Comparison of ENCODE assay signal across 8 cellular contexts in the genomic region with DNA sequence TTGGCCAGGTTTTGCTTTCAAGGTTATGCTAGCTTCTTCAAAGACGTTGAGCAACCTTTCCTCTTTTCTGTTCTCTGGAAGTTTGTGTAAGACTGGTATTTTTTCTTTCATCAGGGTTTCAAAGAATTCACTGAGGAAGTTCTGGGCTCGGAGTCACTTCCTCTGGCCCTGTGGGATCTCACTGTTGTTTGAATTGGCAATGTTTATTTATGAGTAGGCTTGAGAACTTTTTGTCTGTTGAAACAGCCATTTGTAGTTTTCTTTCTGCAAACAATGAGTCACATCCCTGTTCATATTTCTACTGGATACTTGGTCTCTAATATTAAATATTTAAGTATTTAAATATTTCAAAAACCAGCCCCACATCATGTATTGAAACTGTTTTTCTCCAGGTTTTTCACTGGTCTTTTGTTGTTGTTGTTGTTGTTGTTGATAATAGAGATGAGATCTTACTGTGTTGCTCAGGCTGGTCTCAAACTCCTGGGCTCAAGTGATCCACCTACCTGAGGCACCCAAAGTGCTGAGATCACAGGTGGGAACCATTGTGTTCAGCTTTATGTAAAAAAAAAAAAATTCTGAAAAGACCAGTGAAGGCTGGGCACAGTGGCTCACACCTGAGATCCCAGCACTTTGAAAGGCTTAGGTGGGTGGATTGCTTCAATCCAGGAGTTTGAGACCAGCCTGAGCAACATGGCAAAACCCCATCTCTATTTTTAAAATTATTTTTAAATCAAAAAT. TPM values are rescaled to one million over a fixed set of nuclear protein-coding genes. Genes with fewer than 3 reads are reported as not detected.
DNase-seq lines count a peak whose midpoint lies in the region; ATAC-seq and TF ChIP-seq lines count a peak whose summit lies in the region.

No MANE protein-coding gene starts in this region.

- WGBS in lower leg skin, 2 donors, result 10 to 11% methylated on average over 2 of the region's 2 CpGs

- H3K9me3 Mint-ChIP-seq in Calu3 (ENCODE audit: low read depth, unreplicated experiment), result no peaks in the 10 kb centered on the region

- peak overlapping the region; percentile 53 for H3K4me3 Mint-ChIP-seq in Calu3 (ENCODE audit: low read depth, unreplicated experiment)

- H3K27me3 Mint-ChIP-seq in Calu3 (ENCODE audit: unreplicated experiment), result no peaks in the 10 kb centered on the region

- H3K27ac ChIP-seq in caudate nucleus (ENCODE audit: low read depth, low read length) (peak overlapping the region; percentile 67), upper lobe of right lung (peak overlapping the region; percentile 88)

- peak overlapping the region; percentile 88 for H3K27ac Mint-ChIP-seq in Calu3 (ENCODE audit: unreplicated experiment)

- H3K4me1 Mint-ChIP-seq in Calu3 (ENCODE audit: low read depth, unreplicated experiment), result peaks cover 42% of the 10 kb centered on the region

- peaks cover 15% of the 10 kb centered on the region for H3K36me3 Mint-ChIP-seq in Calu3 (ENCODE audit: insufficient read depth, unreplicated experiment)

- H3K36me3 ChIP-seq in upper lobe of right lung, result no peaks in the 10 kb centered on the region

- DNase-seq in Calu3, result peak; percentile 60
- peak; percentile 82 for DNase-seq in NOMO-1 treated with DMSO at 0.1 percent for 48 hours (lab: John Stamatoyannopoulos, UW; ENCODE audit: unreplicated experiment)
- peak in 4 of 61 donors; percentile 5 to 21 (median 8) for DNase-seq in caudate nucleus (lab: John Stamatoyannopoulos, UW)
- DNase-seq in lower leg skin (ENCODE audit: low spot score in 2 of 2), result peak; percentile 62 to 84
- DNase-seq in upper lobe of right lung, result no peak
- no peak for DNase-seq in T-helper 9 cell
- no peak for DNase-seq in NCI-H146 (lab: John Stamatoyannopoulos, UW)

- BruUV-seq in Calu3 (replicated peaks; lab: Mats Ljungman, UMichigan), result no TSS peak

- ATAC-seq in upper lobe of right lung (peak; percentile 95), HG02870 (IDR thresholded peaks at IDR 0.05; ENCODE audit: unreplicated experiment) (no peak)

- peaks cover 38% of the 10 kb centered on the region for H3K4me1 ChIP-seq in upper lobe of right lung

- no peak for TF ChIP-seq CTCF in Calu3 (IDR thresholded peaks at IDR 0.05; ENCODE audit: unreplicated experiment)
- no peak for TF ChIP-seq CTCF in lower leg skin (IDR thresholded peaks at IDR 0.05)
- no peak for TF ChIP-seq CTCF in upper lobe of right lung (IDR thresholded peaks at IDR 0.05)

- TF ChIP-seq POLR2A in lower leg skin (IDR thresholded peaks at IDR 0.05), result no peak

- intact Hi-C loops in Calu3 (cut with micrococcal nuclease; ENCODE audit: unreplicated experiment), result no loop called here
- intact Hi-C loops in lower leg skin (cut with DNase I; ENCODE audit: low total_unique reads), result no loop called here
- intact Hi-C loops in upper lobe of right lung (cut with DNase I), result no loop called here

- CTCF ChIA-PET in Calu3 (lab: Charles Lee), result no interaction called here

- no peaks in the 10 kb centered on the region for H3K27me3 ChIP-seq in upper lobe of right lung

- H3K9me3 ChIP-seq in upper lobe of right lung, result no peaks in the 10 kb centered on the region

- no peak overlapping the region for H3K4me3 ChIP-seq in lower leg skin (ENCODE audit: low read depth, poor library complexity, severe bottlenecking)
- no peak overlapping the region for H3K4me3 ChIP-seq in upper lobe of right lung

RNA-seq across cellular contexts. Expression of gene SUSD2, which starts 26.9 kb away (rescaled TPM):
- total RNA-seq in Calu3 (2022), result 2.5 and 3.1 TPM in 2 replicates
- 10 to 100 TPM; 18.3 to 74.3 (median 27.0) TPM for total RNA-seq in lower leg skin
- total RNA-seq in upper lobe of right lung, result 277 TPM

RNA-seq across cellular contexts. Expression of gene GGT5, which starts 36.7 kb away (rescaled TPM):
- total RNA-seq in Calu3 (2022), result 0.28 and 0.64 TPM in 2 replicates
- total RNA-seq in lower leg skin, result 10 to 100 TPM in 3 of 4 donors, 1 to 10 TPM in 1; 9.7 to 54.4 (median 15.3) TPM
- total RNA-seq in upper lobe of right lung, result 66.5 TPM

Comparison
In these comparisons a context has a peak if more than half of its experiments do, and no peak if none do; other contexts are left out.
1. DNase-seq: peak in Calu3 (single experiment), NOMO-1 treated with DMSO at 0.1 percent for 48 hours (single experiment) and lower leg skin (2 of 2); none in upper lobe of right lung (single experiment), T-helper 9 cell (single experiment) and NCI-H146 (single experiment).